ENCODE assay signal across 1 cellular context in the genomic region with DNA sequence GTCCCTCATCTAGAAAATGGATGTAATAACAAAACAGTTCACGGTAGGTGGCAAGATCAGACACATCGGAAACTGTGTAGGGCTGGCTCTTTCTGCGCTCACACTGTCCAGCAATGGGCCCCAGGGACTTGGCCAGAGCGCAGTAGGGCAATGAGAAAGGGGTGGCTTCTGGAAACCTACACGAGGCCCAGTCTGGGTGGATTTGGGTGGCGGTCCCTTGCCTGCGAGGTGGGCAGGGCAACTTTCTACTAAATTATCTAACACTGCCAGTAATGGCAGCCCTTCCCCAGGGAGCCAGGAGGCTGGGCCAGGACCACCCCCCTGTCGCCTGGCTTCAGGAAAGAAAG.
TF ChIP-seq lines count a peak whose summit lies in the region.

No MANE protein-coding gene starts in this region.

TF ChIP-seq in IMR-90, 13 proteins besides CTCF, POLR2A, EP300 and RAD21 (continued from another document):
- no peak for TF ChIP-seq MXI1 (IDR thresholded peaks at IDR 0.05; ENCODE audit: borderline replicate concordance, low read depth, low read length)
- TF ChIP-seq MAFK (IDR thresholded peaks at IDR 0.05; ENCODE audit: low read depth, low read length): no peak
TF ChIP-seq in IMR-90: peak in this region for 0.
